ENCODE assay signal across 9 cellular contexts in the genomic region with DNA sequence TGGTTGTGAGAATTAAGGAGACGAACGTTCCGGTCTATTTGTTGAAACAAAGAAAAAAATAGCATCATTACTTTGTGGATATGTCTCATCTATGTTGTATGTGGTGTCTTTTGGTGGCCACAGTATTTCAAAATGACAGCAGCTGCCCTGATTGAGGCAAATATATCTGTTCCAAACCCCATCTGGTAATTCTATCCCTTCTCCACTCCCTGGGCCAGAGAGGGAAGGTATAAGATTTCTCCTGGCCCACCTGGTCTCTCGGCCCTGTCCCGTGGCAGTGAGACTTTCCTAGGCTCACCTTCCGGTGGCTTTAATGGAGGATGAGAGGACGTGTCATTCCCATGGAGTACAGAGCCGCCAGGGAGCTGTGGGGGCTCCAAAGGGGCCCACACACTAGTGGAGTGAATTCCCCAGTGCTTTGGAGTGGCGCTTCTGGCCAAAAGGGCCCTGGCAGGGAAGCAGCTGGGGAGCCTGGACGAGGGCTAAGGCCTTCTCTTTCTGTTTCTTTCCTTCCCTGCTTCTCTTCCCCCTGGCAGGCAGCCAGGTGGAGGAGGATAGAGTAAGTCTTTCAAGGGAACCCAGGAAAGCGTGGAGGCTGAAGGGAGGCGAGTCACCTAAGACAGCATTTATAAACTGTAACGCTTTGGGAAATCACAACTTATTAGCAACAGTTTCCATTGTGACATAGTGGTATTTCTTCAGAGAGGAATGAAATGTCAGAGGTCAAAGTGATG. TPM values are rescaled to one million over a fixed set of nuclear protein-coding genes. Genes with fewer than 3 reads are reported as not detected.
DNase-seq lines count a peak whose midpoint lies in the region; ATAC-seq and TF ChIP-seq lines count a peak whose summit lies in the region.
"Had no signal": no experiment of that assay in that cellular context is flagged by ENCODE, and none has a peak within 500 bp of the region (broad histone marks: within the 10 kb centered on the region; RNA-seq: fewer than 3 reads in every experiment).

No MANE protein-coding gene starts in this region.

- TF ChIP-seq CTCF in glutamatergic neuron (IDR thresholded peaks at IDR 0.05; ENCODE audit: partially characterized antibody, unreplicated experiment), result no peak
- TF ChIP-seq CTCF in CD4-positive, alpha-beta T cell (IDR thresholded peaks at IDR 0.05), result no peak

- H2AFZ ChIP-seq in ACC112 (ENCODE audit: low read length, unreplicated experiment), result no peak overlapping the region

- no peak overlapping the region for H3K27ac Mint-ChIP-seq in glutamatergic neuron (ENCODE audit: unreplicated experiment)
- H3K27ac Mint-ChIP-seq in CD4-positive, alpha-beta T cell, result no peak overlapping the region
- H3K27ac Mint-ChIP-seq: naive B cell had no signal

- POLR2A ChIA-PET in CD4-positive, alpha-beta T cell (lab: Charles Lee), result no interaction called here

- H3K27me3 ChIP-seq in ACC112 (ENCODE audit: insufficient read depth, low read length) (no peaks in the 10 kb centered on the region), muscle layer of duodenum (ENCODE audit: low read depth, low read length) (no peaks in the 10 kb centered on the region)
- H3K27me3 ChIP-seq in CD4-positive, alpha-beta T cell (ENCODE audit: control insufficient read depth, insufficient read depth, low read length), result no peaks in the 10 kb centered on the region

- DNase-seq in NCI-H2171 (lab: John Stamatoyannopoulos, UW) (peak; percentile 60), dedifferentiated amniotic fluid mesenchymal stem cell (ENCODE audit: extremely low spot score) (peak; percentile 35), glutamatergic neuron (no peak), NCI-H1694 (lab: John Stamatoyannopoulos, UW) (no peak), T-helper 1 cell (no peak)
- DNase-seq in CD4-positive, alpha-beta T cell, result no peak
- DNase-seq: naive B cell had no signal

- H3K4me1 ChIP-seq in ACC112 (ENCODE audit: control insufficient read depth, insufficient read depth, low read length, unreplicated experiment) (peaks cover 51% of the 10 kb centered on the region), muscle layer of duodenum (ENCODE audit: control insufficient read depth in 1 of 2, insufficient read depth in 2 of 2, low read length in 2 of 2) (peaks cover 38 to 52% of the 10 kb centered on the region in 2 donors)

- no peak for ATAC-seq in CD4-positive, alpha-beta T cell (ENCODE audit: poor library complexity)

- no peak overlapping the region for H3K4me3 Mint-ChIP-seq in glutamatergic neuron (ENCODE audit: unreplicated experiment)
- H3K4me3 Mint-ChIP-seq in CD4-positive, alpha-beta T cell, result no peak overlapping the region

- H3K9me3 Mint-ChIP-seq in glutamatergic neuron (ENCODE audit: unreplicated experiment), result no peaks in the 10 kb centered on the region
- no peaks in the 10 kb centered on the region for H3K9me3 Mint-ChIP-seq in CD4-positive, alpha-beta T cell
- H3K9me3 Mint-ChIP-seq: naive B cell had no signal

- peaks cover 3% of the 10 kb centered on the region for H3K4me1 Mint-ChIP-seq in glutamatergic neuron (ENCODE audit: low read depth, unreplicated experiment)
- peaks cover 20% of the 10 kb centered on the region for H3K4me1 Mint-ChIP-seq in CD4-positive, alpha-beta T cell (ENCODE audit: low read depth)

- H3K27ac ChIP-seq in ACC112 (ENCODE audit: low read depth, low read length), result peak overlapping the region; percentile 96
- H3K27ac ChIP-seq in muscle layer of duodenum (ENCODE audit: low read length), result peak overlapping the region; percentile 99
- H3K27ac ChIP-seq in CD4-positive, alpha-beta T cell (ENCODE audit: low read depth, low read length), result no peak overlapping the region

- H3K27me3 Mint-ChIP-seq in glutamatergic neuron (ENCODE audit: unreplicated experiment), result peaks cover 2% of the 10 kb centered on the region
- H3K27me3 Mint-ChIP-seq in CD4-positive, alpha-beta T cell, result no peaks in the 10 kb centered on the region

- intact Hi-C loops in CD4-positive, alpha-beta T cell (cut with DNase I, micrococcal nuclease), result loop anchor here (5.0 to 10.0 kb wide), 6 partner anchors 143 to 1183 kb away; a partner anchor contains a TSS

- H3K9me3 ChIP-seq in muscle layer of duodenum (ENCODE audit: control insufficient read depth in 1 of 2, low read length in 2 of 2), result no peaks in the 10 kb centered on the region
- no peaks in the 10 kb centered on the region for H3K9me3 ChIP-seq in CD4-positive, alpha-beta T cell (ENCODE audit: control insufficient read depth, low read length)

- H3K36me3 Mint-ChIP-seq in glutamatergic neuron (ENCODE audit: unreplicated experiment), result no peaks in the 10 kb centered on the region
- no peaks in the 10 kb centered on the region for H3K36me3 Mint-ChIP-seq in CD4-positive, alpha-beta T cell (ENCODE audit: low read depth)
- H3K36me3 Mint-ChIP-seq: naive B cell had no signal

- H3K4me3 ChIP-seq in ACC112 (ENCODE audit: low read depth, low read length) (peak overlapping the region; percentile 69), muscle layer of duodenum (ENCODE audit: low read depth in 1 of 2, low read length in 2 of 2) (peak overlapping the region; percentile 81 to 96)

- H3K36me3 ChIP-seq in ACC112 (ENCODE audit: insufficient read depth, low read length) (peaks cover 4% of the 10 kb centered on the region; the same call in 1 of the 2 replicates), muscle layer of duodenum (ENCODE audit: control insufficient read depth in 1 of 2, insufficient read depth in 2 of 2, low read length in 2 of 2) (peaks cover 40 to 44% of the 10 kb centered on the region in 2 donors)

- CTCF ChIA-PET in CD4-positive, alpha-beta T cell (lab: Charles Lee), result no interaction called here

- peaks cover 100% of the 10 kb centered on the region for H3K79me2 ChIP-seq in ACC112 (ENCODE audit: control insufficient read depth, insufficient read depth, low read length, unreplicated experiment)

RNA-seq across cellular contexts. Expression of a gene that starts 5.6 kb away (rescaled TPM):
- total RNA-seq in glutamatergic neuron (ENCODE audit: unreplicated experiment), result 2.6 TPM
- total RNA-seq in CD4-positive, alpha-beta T cell, result 100 to 1,000 TPM; 152 to 155 TPM

Comparison
In these comparisons a context has a peak if more than half of its experiments do, and no peak if none do; other contexts are left out.
1. DNase-seq: peak in NCI-H2171 (single experiment) and dedifferentiated amniotic fluid mesenchymal stem cell (single experiment); none in glutamatergic neuron (single experiment), CD4-positive, alpha-beta T cell (0 of 10), NCI-H1694 (single experiment) and T-helper 1 cell (0 of 5).
2. RNA of a gene that starts 5.6 kb away (total RNA-seq): 152 to 155 TPM in CD4-positive, alpha-beta T cell; 2.6 TPM in glutamatergic neuron (single experiment); every median in the first group is over 10 times any median in the second.